In genomic region chr3:114056130-114057010, GRCh38 we compare ENCODE assay signal across 8 cellular contexts. TPM values are rescaled to one million over a fixed set of nuclear protein-coding genes. Genes with fewer than 3 reads are reported as not detected.
A peak's percentile ranks its signal among the peaks of the same experiment; 100 is the strongest.
DNase-seq lines count a peak whose midpoint lies in the region; ATAC-seq and TF ChIP-seq lines count a peak whose summit lies in the region.

CCDC191 (minus strand) TSS chr3:114056526; CDS start chr3:114056466, 60 bp downstream.
QTRT2 (plus strand) TSS chr3:114056737; CDS start chr3:114065258, 8,521 bp downstream.

- no peak within 1 kb of the TSS for H4K8ac ChIP-seq in H9 (replicated peaks; ENCODE audit: insufficient read length, low read depth, low read length)

- H3K9me3 Mint-ChIP-seq in H9 (peaks cover 0 to 3% of the 10 kb centered on the region in 2 experiments; a peak in 1 of 5 replicates), nephron (no peaks in the 10 kb centered on the region)

- H3K36me3 Mint-ChIP-seq in H9 (ENCODE audit: insufficient read depth in 1 of 3, low read depth in 3 of 3) (peaks cover 0 to 3% (median 0%) of the 10 kb centered on the region in 3 experiments; a peak in 4 of 7 replicates), nephron (ENCODE audit: low read depth) (no peaks in the 10 kb centered on the region)

- peak; percentile 97 for ATAC-seq in stimulated activated naive CD8-positive, alpha-beta T cell treated with anti-CD3 and anti-CD28 coated beads, Interleukin-15, Interleukin-2, amounts not matched to agents 100 U/mL and 50 U/mL, for 24 hours

- no CpG with 5 or more reads among the region's 49 CpGs for WGBS in H9 (ENCODE audit: extremely low coverage, insufficient read length, low lambda C conversion rate)

- TF ChIP-seq CTCF in H9 (conservative IDR thresholded peaks at IDR 0.05): no peak
- TF ChIP-seq CTCF in nephron (IDR thresholded peaks at IDR 0.05; ENCODE audit: unreplicated experiment in 3 of 3): no peak

- peak within 1 kb of the TSS; percentile 77; the same call in 1 of the 2 replicates for H3K14ac ChIP-seq in H9 (ENCODE audit: insufficient read depth, low read length)

- H3K27me3 ChIP-seq in H9 (ENCODE audit: insufficient read depth, low read length): no peaks in the 10 kb centered on the region

- H3T11ph ChIP-seq in H9 (ENCODE audit: low read length): no peak within 1 kb of the TSS

- H3K56ac ChIP-seq in H9 (ENCODE audit: insufficient read length, low read depth, low read length): no peak within 1 kb of the TSS

- no peak within 1 kb of the TSS for H3K27ac ChIP-seq in H9 (ENCODE audit: insufficient read length, low read depth, low read length)

- DNase-seq in H9 (peak; percentile 100), M059J (ENCODE audit: low read depth) (peak; percentile 100), fibroblast of the conjunctiva (ENCODE audit: low read depth) (peak; percentile 99)
- DNase-seq in activated effector memory CD4-positive, alpha-beta T cell treated with anti-CD3 and anti-CD28 coated beads, Interleukin-2, amount 50 U/mL, for 16 hours: peak; percentile 99
- peak; percentile 97 for DNase-seq in stimulated activated naive CD8-positive, alpha-beta T cell treated with anti-CD3 and anti-CD28 coated beads, Interleukin-15, Interleukin-2, amounts not matched to agents 100 U/mL and 50 U/mL, for 24 hours

- H3K79me2 ChIP-seq in H9 (ENCODE audit: insufficient read depth, low read length): peaks cover 26% of the 10 kb centered on the region; the same call in 1 of the 2 replicates

- H3K9ac ChIP-seq in ES-I3 (ENCODE audit: low read depth, low read length): peak within 1 kb of the TSS; percentile 77
- peak within 1 kb of the TSS; percentile 92 for H3K9ac ChIP-seq in H9 (ENCODE audit: extremely low read depth, insufficient read length, low read length)

- H3K79me1 ChIP-seq in H9 (ENCODE audit: insufficient read depth, low read depth, low read length, poor library complexity, severe bottlenecking): peaks cover 3% of the 10 kb centered on the region

- H2BK15ac ChIP-seq in H9 (ENCODE audit: low read depth, low read length): no peak within 1 kb of the TSS

- peaks cover 8% of the 10 kb centered on the region for H3K23me2 ChIP-seq in H9 (ENCODE audit: insufficient read length, low read depth, low read length, poor library complexity, severe bottlenecking)

- 0 out of 2 replicates have a peak, but pooled peaks cover 2% of the 10 kb centered on the region for H3K36me3 ChIP-seq in ES-I3 (ENCODE audit: insufficient read depth, low read length)

- H3K4me2 ChIP-seq in H9 (ENCODE audit: insufficient read depth, insufficient read length, low read length): peak within 1 kb of the TSS; percentile 80

- no peak within 1 kb of the TSS for H2BK20ac ChIP-seq in H9 (ENCODE audit: low read depth, low read length, poor library complexity, severe bottlenecking)

- H4K5ac ChIP-seq in H9 (ENCODE audit: insufficient read length, low read depth, low read length): peak within 1 kb of the TSS; percentile 7

- H3K27ac Mint-ChIP-seq in H9 (peak within 1 kb of the TSS; percentile 94 to 99 (median 94)), nephron (peak within 1 kb of the TSS; percentile 63 to 93 (median 92))

- H2AK5ac ChIP-seq in H9 (ENCODE audit: insufficient read length, low read length): no peak within 1 kb of the TSS

- no peak within 1 kb of the TSS for H2AFZ ChIP-seq in H9 (ENCODE audit: low read length)

- no peak within 1 kb of the TSS for H4K91ac ChIP-seq in H9 (ENCODE audit: insufficient read length, low read depth, low read length)

- no peak within 1 kb of the TSS; the same call in 1 of the 2 replicates for H3K4ac ChIP-seq in H9 (ENCODE audit: low read depth, low read length)

- H4K20me1 ChIP-seq in H9 (ENCODE audit: control insufficient read depth, insufficient read depth, insufficient read length): no peaks in the 10 kb centered on the region

- H3K4me3 Mint-ChIP-seq in H9 (peak within 1 kb of the TSS; percentile 89 to 96), nephron (peak within 1 kb of the TSS; percentile 92 to 96 (median 94))

- H2BK5ac ChIP-seq in H9 (ENCODE audit: insufficient read length, low read length): peak within 1 kb of the TSS; percentile 13

- H3K9me3 ChIP-seq in ES-I3 (ENCODE audit: control insufficient read depth, insufficient read depth, low read length) (no peaks in the 10 kb centered on the region), H9 (ENCODE audit: control insufficient read depth, low read depth, low read length) (no peaks in the 10 kb centered on the region)

- H3K4me1 Mint-ChIP-seq in H9 (peaks cover 16 to 28% of the 10 kb centered on the region in 2 experiments), nephron (peaks cover 19% of the 10 kb centered on the region)

- peak within 1 kb of the TSS; percentile 94 for H3K18ac ChIP-seq in H9 (ENCODE audit: insufficient read length, low read depth, low read length)

- no peak within 1 kb of the TSS for H2BK12ac ChIP-seq in H9 (ENCODE audit: insufficient read length, low read depth, low read length)

- TF ChIP-seq POLR2A in Raji (IDR thresholded peaks at IDR 0.05; ENCODE audit: insufficient read depth, low read depth, low read length): peak; percentile 79

- no peaks in the 10 kb centered on the region for H3K4me1 ChIP-seq in ES-I3 (ENCODE audit: insufficient read depth, low read length)
- no peaks in the 10 kb centered on the region for H3K4me1 ChIP-seq in H9 (ENCODE audit: insufficient read depth, low read length)

- no peak within 1 kb of the TSS for H2BK120ac ChIP-seq in H9 (ENCODE audit: low read depth, low read length, poor library complexity, severe bottlenecking)

- H3K23ac ChIP-seq in H9 (ENCODE audit: insufficient read length, low read depth, low read length): no peak within 1 kb of the TSS

- H3K27me3 Mint-ChIP-seq in H9 (ENCODE audit: low read depth) (no peaks in the 10 kb centered on the region), nephron (ENCODE audit: low read depth) (no peaks in the 10 kb centered on the region)

RNA-seq across cellular contexts. Expression of gene CCDC191, which starts in this region (rescaled TPM):
- total RNA-seq in H9 (2021): 0.68 and 0.81 TPM in 2 replicates
- 0.71 and 1.5 TPM in 2 replicates for total RNA-seq in M059J (2014; rRNA removed; shearing (Covaris generic))

RNA-seq across cellular contexts. Expression of gene QTRT2, which starts in this region (rescaled TPM):
- total RNA-seq in H9 (2021): 78.1 and 84.1 TPM in 2 replicates
- 14.8 and 29.4 TPM in 2 replicates for total RNA-seq in M059J (2014; rRNA removed; shearing (Covaris generic))
